In genomic region chr17:19787733-19788357, GRCh38 we compare ENCODE assay signal across 1 cellular context.
TF ChIP-seq lines count a peak whose summit lies in the region.

No MANE protein-coding gene starts in this region.

TF ChIP-seq in HepG2, 621 proteins besides CTCF, POLR2A, EP300 and RAD21 (continued from another document):
- no peak for TF ChIP-seq KIAA2018 (CRISPR knock-in tag; IDR thresholded peaks at IDR 0.05; ENCODE audit: borderline replicate concordance)
